ENCODE assay signal across 14 cellular contexts in genomic region chr1:25620701-25621350, GRCh38. TPM values are rescaled to one million over a fixed set of nuclear protein-coding genes. Genes with fewer than 3 reads are reported as not detected.
A peak's percentile ranks its signal among the peaks of the same experiment; 100 is the strongest.
DNase-seq lines count a peak whose midpoint lies in the region; ATAC-seq, FAIRE-seq and TF ChIP-seq lines count a peak whose summit lies in the region.
"Had no signal": no experiment of that assay in that cellular context is flagged by ENCODE, and none has a peak within 500 bp of the region (broad histone marks: within the 10 kb centered on the region; RNA-seq: fewer than 3 reads in every experiment).

No MANE protein-coding gene starts in this region.

- intact Hi-C loops in endothelial cell of umbilical vein (cut with micrococcal nuclease), result no loop called here
- intact Hi-C loops in esophagus squamous epithelium (cut with DNase I), result no loop called here

- H3K9me3 ChIP-seq in endothelial cell of umbilical vein (replicated peaks; ENCODE audit: control insufficient read depth, insufficient read depth, low read length), result no peaks in the 10 kb centered on the region
- H3K9me3 ChIP-seq in thymus (ENCODE audit: control insufficient read depth), result no peaks in the 10 kb centered on the region
- no peaks in the 10 kb centered on the region for H3K9me3 ChIP-seq in esophagus squamous epithelium

- H3K4me3 ChIP-seq in endothelial cell of umbilical vein (replicated peaks in 1 of 3; ENCODE audit: insufficient read depth in 1 of 3, low read depth in 1 of 3, low read length in 3 of 3) (no peak overlapping the region), thymus (ENCODE audit: low read length) (peak overlapping the region; percentile 27), esophagus squamous epithelium (no peak overlapping the region)

- H3K27ac ChIP-seq in endothelial cell of umbilical vein (ENCODE audit: insufficient read depth, low read depth, low read length) (no peak overlapping the region), thymus (ENCODE audit: low read depth) (peak overlapping the region; percentile 40), esophagus squamous epithelium (peak overlapping the region in 2 of 4 donors; percentile 26 to 84)

- H3K9me1 ChIP-seq in endothelial cell of umbilical vein (replicated peaks; ENCODE audit: control insufficient read depth, extremely low read depth, insufficient read depth, low read length), result no peaks in the 10 kb centered on the region

- H4K20me1 ChIP-seq in endothelial cell of umbilical vein (replicated peaks; ENCODE audit: control insufficient read depth, extremely low read depth, insufficient read depth, low read length), result no peaks in the 10 kb centered on the region

- CTCF ChIA-PET in endothelial cell of umbilical vein (lab: Charles Lee), result interaction anchor here (3.2 kb wide), 1 partner anchor 12 kb away, joined by 21 read pairs; no protein-coding TSS in a partner anchor

- no peak overlapping the region for H3K4me2 ChIP-seq in endothelial cell of umbilical vein (ENCODE audit: insufficient read depth, low read length)

- H3K27me3 ChIP-seq in endothelial cell of umbilical vein (ENCODE audit: control insufficient read depth in 2 of 2, insufficient read depth in 2 of 2, low read length in 2 of 2) (peaks cover 37 to 43% of the 10 kb centered on the region in 2 experiments), thymus (ENCODE audit: control insufficient read depth, insufficient read depth) (peaks cover 50% of the 10 kb centered on the region), esophagus squamous epithelium (peaks cover 0 to 21% (median 0%) of the 10 kb centered on the region in 4 donors)

- peak overlapping the region; percentile 85 for H3K27ac Mint-ChIP-seq in activated naive CD4-positive, alpha-beta T cell treated with anti-CD3 and anti-CD28 coated beads, Interleukin-2, amount 50 U/mL, for 24 hours
- H3K27ac Mint-ChIP-seq in activated naive CD4-positive, alpha-beta T cell treated with anti-CD3 and anti-CD28 coated beads, Interleukin-2, amount 50 U/mL, for 72 hours, result peak overlapping the region; percentile 3 to 74
- H3K27ac Mint-ChIP-seq: type B pancreatic cell had no signal

- peaks cover 76% of the 10 kb centered on the region for H3K4me1 Mint-ChIP-seq in activated naive CD4-positive, alpha-beta T cell treated with anti-CD3 and anti-CD28 coated beads, Interleukin-2, amount 50 U/mL, for 24 hours

- no peaks in the 10 kb centered on the region for H3K79me2 ChIP-seq in endothelial cell of umbilical vein (ENCODE audit: control insufficient read depth, insufficient read depth, low read length)

- ATAC-seq in activated naive CD4-positive, alpha-beta T cell treated with anti-CD3 and anti-CD28 coated beads, Interleukin-2, amount 50 U/mL, for 72 hours, result no peak

- H3K36me3 Mint-ChIP-seq in activated naive CD4-positive, alpha-beta T cell treated with anti-CD3 and anti-CD28 coated beads, Interleukin-2, amount 50 U/mL, for 24 hours, result peaks cover 3% of the 10 kb centered on the region
- peaks cover 5 to 7% of the 10 kb centered on the region in 2 donors for H3K36me3 Mint-ChIP-seq in activated naive CD4-positive, alpha-beta T cell treated with anti-CD3 and anti-CD28 coated beads, Interleukin-2, amount 50 U/mL, for 72 hours
- H3K36me3 Mint-ChIP-seq: type B pancreatic cell had no signal

- no peaks in the 10 kb centered on the region for H3K27me3 Mint-ChIP-seq in activated naive CD4-positive, alpha-beta T cell treated with anti-CD3 and anti-CD28 coated beads, Interleukin-2, amount 50 U/mL, for 24 hours

- no peak overlapping the region for H3K9ac ChIP-seq in endothelial cell of umbilical vein (replicated peaks; ENCODE audit: extremely low read depth, insufficient read depth, low read length)

- TF ChIP-seq POLR2A in endothelial cell of umbilical vein (IDR thresholded peaks at IDR 0.05; ENCODE audit: low read depth, low read length) (no peak), esophagus squamous epithelium (IDR thresholded peaks at IDR 0.05) (no peak)

- TF ChIP-seq CTCF in endothelial cell of umbilical vein (IDR thresholded peaks at IDR 0.05; ENCODE audit: extremely low read depth in 1 of 2, insufficient read depth in 1 of 2, low read depth in 1 of 2, low read length in 2 of 2), result no peak
- TF ChIP-seq CTCF in esophagus squamous epithelium (IDR thresholded peaks at IDR 0.05), result no peak

- no peak for DNase-seq in activated naive CD4-positive, alpha-beta T cell treated with anti-CD3 and anti-CD28 coated beads, Interleukin-2, amount 50 U/mL, for 16 hours
- no peak for DNase-seq in activated naive CD4-positive, alpha-beta T cell treated with anti-CD3 and anti-CD28 coated beads, Interleukin-2, amount 50 U/mL, for 72 hours (ENCODE audit: low spot score in 2 of 2)
- DNase-seq in endothelial cell of umbilical vein (ENCODE audit: low read depth, low spot score) (no peak), esophagus squamous epithelium (lab: John Stamatoyannopoulos, UW) (no peak), NCI-H446 treated with DMSO at 0.1 percent for 48 hours (lab: John Stamatoyannopoulos, UW) (no peak), GF-D8 (lab: John Stamatoyannopoulos, UW) (no peak)
- DNase-seq: amygdala, NCI-H1694, NCI-H69, posterior cingulate gyrus, T1000 had no signal

- H3K4me3 Mint-ChIP-seq in activated naive CD4-positive, alpha-beta T cell treated with anti-CD3 and anti-CD28 coated beads, Interleukin-2, amount 50 U/mL, for 24 hours, result peak overlapping the region; percentile 90

- WGBS in thymus, result 93% methylated on average over 4 of the region's 4 CpGs
- 86 to 89% methylated on average over 4 of the region's 4 CpGs for WGBS in esophagus squamous epithelium, 2 donors

- dilution Hi-C loops in endothelial cell of umbilical vein (cut with MboI; ENCODE audit: extremely low pct_ligation_motif_present, low sequenced_read_pairs), result no loop called here

- no peak for FAIRE-seq in endothelial cell of umbilical vein (lab: Jason Lieb, UNC)

- no peak overlapping the region for H2AFZ ChIP-seq in endothelial cell of umbilical vein (ENCODE audit: low read depth, low read length)

- BruUV-seq in endothelial cell of umbilical vein (replicated peaks; lab: Mats Ljungman, UMichigan), result no TSS peak

- H3K4me1 ChIP-seq in endothelial cell of umbilical vein (ENCODE audit: control insufficient read depth, extremely low read depth, insufficient read depth, low read length), result peaks cover 7% of the 10 kb centered on the region
- H3K4me1 ChIP-seq in thymus (ENCODE audit: control insufficient read depth, insufficient read depth, low read length), result peaks cover 13% of the 10 kb centered on the region
- peaks cover 16 to 73% (median 33%) of the 10 kb centered on the region in 3 donors for H3K4me1 ChIP-seq in esophagus squamous epithelium

- no peaks in the 10 kb centered on the region for H3K9me3 Mint-ChIP-seq in activated naive CD4-positive, alpha-beta T cell treated with anti-CD3 and anti-CD28 coated beads, Interleukin-2, amount 50 U/mL, for 24 hours
- no peaks in the 10 kb centered on the region for H3K9me3 Mint-ChIP-seq in activated naive CD4-positive, alpha-beta T cell treated with anti-CD3 and anti-CD28 coated beads, Interleukin-2, amount 50 U/mL, for 72 hours
- H3K9me3 Mint-ChIP-seq: type B pancreatic cell had no signal

- H3K36me3 ChIP-seq in endothelial cell of umbilical vein (ENCODE audit: control insufficient read depth in 2 of 2, extremely low read depth in 1 of 2, insufficient read depth in 2 of 2, low read length in 2 of 2), result no peaks in the 10 kb centered on the region
- H3K36me3 ChIP-seq in thymus (ENCODE audit: control insufficient read depth, insufficient read depth), result no peaks in the 10 kb centered on the region
- H3K36me3 ChIP-seq in esophagus squamous epithelium, result no peaks in the 10 kb centered on the region

- POLR2A ChIA-PET in endothelial cell of umbilical vein (lab: Charles Lee), result no interaction called here

TF ChIP-seq in endothelial cell of umbilical vein, 7 proteins besides CTCF, POLR2A, EP300 and RAD21:
- TF ChIP-seq JUN (IDR thresholded peaks at IDR 0.05; ENCODE audit: borderline replicate concordance, insufficient read depth, insufficient read length, low read depth) (no peak), FOS (IDR thresholded peaks at IDR 0.05; ENCODE audit: borderline replicate concordance, insufficient read depth, low read length) (no peak), MYC (IDR thresholded peaks at IDR 0.05; ENCODE audit: low read depth, low read length) (no peak), EZH2 (IDR thresholded peaks at IDR 0.05; ENCODE audit: borderline replicate concordance, low read depth, low read length, severe bottlenecking) (peak; percentile 5), GATA2 (IDR thresholded peaks at IDR 0.05; ENCODE audit: insufficient read depth, insufficient read length, low read depth, low read length) (no peak), MAX (IDR thresholded peaks at IDR 0.05; ENCODE audit: insufficient read depth, insufficient read length) (no peak)

RNA-seq across cellular contexts. Expression of gene MAN1C1, which starts 4.2 kb away (rescaled TPM):
- 10 to 100 TPM in 1 of 2 donors, 1 to 10 TPM in 1; 8.8 to 15.3 TPM for total RNA-seq in activated naive CD4-positive, alpha-beta T cell treated with anti-CD3 and anti-CD28 coated beads, Interleukin-2, amount 50 U/mL, for 72 hours
- total RNA-seq in endothelial cell of umbilical vein (0.85 and 4.0 TPM in 2 replicates), esophagus squamous epithelium (1 to 10 TPM in 3 of 4 donors, under 1 TPM in 1; 0.91 to 7.4 (median 3.8) TPM)
- polyA plus RNA-seq in endothelial cell of umbilical vein (1.5 and 1.7 TPM in 2 replicates), thymus (18.4 TPM)
- 0.63 and 1.2 TPM in 2 replicates for polyA plus RNA-seq in endothelial cell of umbilical vein (2011; cell fraction: cytosol; rRNA removed)
- 1.1 and 1.4 TPM in 2 replicates for polyA plus RNA-seq in endothelial cell of umbilical vein (2011; cell fraction: nucleus; rRNA removed)
- 0.50 and 0.63 TPM in 2 replicates for polyA plus RNA-seq in endothelial cell of umbilical vein (2012)
- 1.3 and 2.0 TPM in 2 replicates for polyA minus RNA-seq in endothelial cell of umbilical vein
- polyA minus RNA-seq in endothelial cell of umbilical vein (2011; cell fraction: cytosol; rRNA and poly(A)+ RNA removed), result not detected
- 0.14 and 1.3 TPM in 2 replicates for polyA minus RNA-seq in endothelial cell of umbilical vein (2011; cell fraction: nucleus; rRNA and poly(A)+ RNA removed)
